8 cellular contexts compared by ENCODE assay signal in the genomic region with DNA sequence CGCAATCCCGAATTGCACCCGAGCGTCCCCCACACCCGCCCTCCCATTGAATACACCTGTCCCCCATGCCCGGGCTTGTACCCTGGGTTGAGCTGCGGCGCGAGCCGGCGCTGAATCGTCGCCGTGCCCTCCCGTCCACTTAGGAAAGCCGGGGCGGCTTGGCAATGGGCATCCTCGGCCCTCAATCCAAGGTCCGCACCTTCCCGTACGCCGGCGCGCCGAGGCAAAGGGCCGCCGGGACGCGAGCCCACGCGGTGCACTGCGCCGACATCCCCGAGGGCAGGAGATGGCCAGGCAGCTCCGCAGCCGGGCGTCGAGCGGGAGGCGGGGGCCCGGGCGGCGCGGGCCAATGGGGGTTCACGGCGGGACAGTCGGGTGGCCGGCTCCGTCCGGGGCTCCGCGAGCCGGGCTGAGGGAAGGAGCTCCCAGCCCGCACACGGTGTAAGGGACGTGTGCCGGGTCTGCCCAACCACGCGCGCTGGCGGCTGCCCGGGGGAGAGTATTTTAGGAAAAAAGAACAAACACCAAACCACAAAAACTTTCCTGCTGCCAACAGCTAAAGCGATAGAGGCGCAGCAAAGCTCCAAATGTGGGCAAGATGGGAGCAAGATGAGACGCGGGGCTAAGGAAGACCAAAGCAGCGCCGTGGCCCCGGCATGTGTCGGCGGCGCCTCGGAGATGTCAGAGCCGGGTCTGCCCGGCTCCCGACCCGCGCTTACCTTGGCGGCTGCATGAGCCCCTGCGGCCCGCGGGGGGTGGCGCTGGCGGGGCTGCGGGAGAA. TPM values are rescaled to one million over a fixed set of nuclear protein-coding genes. Genes with fewer than 3 reads are reported as not detected.
A peak's percentile ranks its signal among the peaks of the same experiment; 100 is the strongest.
DNase-seq lines count a peak whose midpoint lies in the region; ATAC-seq and TF ChIP-seq lines count a peak whose summit lies in the region.

No MANE protein-coding gene starts in this region.

- peaks cover 36% of the 10 kb centered on the region for H3K4me1 Mint-ChIP-seq in endodermal cell
- H3K4me1 Mint-ChIP-seq in naive thymus-derived CD4-positive, alpha-beta T cell: peaks cover 10 to 26% (median 16%) of the 10 kb centered on the region in 7 donors

- intact Hi-C loops in naive thymus-derived CD4-positive, alpha-beta T cell (cut with micrococcal nuclease): loop anchor here (1.0 to 10.0 kb wide), 4 partner anchors 56 to 1032 kb away; no protein-coding TSS in a partner anchor

- WGBS in endodermal cell (ENCODE audit: insufficient coverage in 1 of 2, insufficient read length in 1 of 2), 2 experiments: 0% methylated on average over 8 to 84 of the region's 85 CpGs

- no peaks in the 10 kb centered on the region for H3K9me3 Mint-ChIP-seq in endodermal cell
- H3K9me3 Mint-ChIP-seq in naive thymus-derived CD4-positive, alpha-beta T cell: no peaks in the 10 kb centered on the region

- peaks cover 10% of the 10 kb centered on the region for H3K4me1 ChIP-seq in endodermal cell (ENCODE audit: control insufficient read depth, insufficient read depth, low read length)
- H3K4me1 ChIP-seq in naive thymus-derived CD4-positive, alpha-beta T cell (ENCODE audit: control insufficient read depth in 2 of 2, insufficient read depth in 2 of 2, low read length in 2 of 2): peaks cover 0 to 4% of the 10 kb centered on the region in 2 donors

- TF ChIP-seq CTCF in endodermal cell (conservative IDR thresholded peaks at IDR 0.05): peak; percentile 5

- no peak overlapping the region for H3K27ac ChIP-seq in endodermal cell (ENCODE audit: low read depth, low read length)
- H3K27ac ChIP-seq in naive thymus-derived CD4-positive, alpha-beta T cell (ENCODE audit: low read depth, low read length): no peak overlapping the region

- peaks cover 19% of the 10 kb centered on the region for H3K36me3 Mint-ChIP-seq in endodermal cell (ENCODE audit: low read depth)
- peaks cover 0 to 5% (median 0%) of the 10 kb centered on the region in 5 donors for H3K36me3 Mint-ChIP-seq in naive thymus-derived CD4-positive, alpha-beta T cell

- H3K4me3 ChIP-seq in GM08714 (ENCODE audit: low read length) (peak overlapping the region; percentile 24; the same call in 1 of the 2 replicates), endodermal cell (ENCODE audit: low read length) (peak overlapping the region; percentile 89)
- H3K4me3 ChIP-seq in naive thymus-derived CD4-positive, alpha-beta T cell (ENCODE audit: low read length): peak overlapping the region; percentile 33

- peaks cover 40% of the 10 kb centered on the region for H3K27me3 Mint-ChIP-seq in endodermal cell (ENCODE audit: insufficient read depth)
- H3K27me3 Mint-ChIP-seq in naive thymus-derived CD4-positive, alpha-beta T cell: peaks cover 58 to 71% (median 65%) of the 10 kb centered on the region in 5 donors

- ATAC-seq in HG02623 (IDR thresholded peaks at IDR 0.05; ENCODE audit: unreplicated experiment) (peak; percentile 10), SK-N-SH treated with all-trans-retinoic acid at 6 μM for 48 hours (peak; percentile 70)
- peak; percentile 47 for ATAC-seq in naive thymus-derived CD4-positive, alpha-beta T cell

- peak overlapping the region; percentile 31 for H3K9ac ChIP-seq in endodermal cell (ENCODE audit: extremely low read depth, low read length, poor library complexity, severe bottlenecking)

- CTCF ChIA-PET in naive thymus-derived CD4-positive, alpha-beta T cell (lab: Charles Lee): interaction anchor here (1.0 to 1.3 kb wide), 3 partner anchors 9 to 59 kb away, joined by 3 to 5 read pairs (median 3); no protein-coding TSS in a partner anchor

- DNase-seq in endodermal cell: peak; percentile 82
- peak in 5 of 9 donors; percentile 3 to 38 (median 16) for DNase-seq in naive thymus-derived CD4-positive, alpha-beta T cell
- no peak for DNase-seq in Ammon's horn (ENCODE audit: low spot score)
- DNase-seq in epidermal melanocyte (ENCODE audit: insufficient read length, low spot score): no peak
- no peak for DNase-seq in UCSD-AML1 (lab: John Stamatoyannopoulos, UW; ENCODE audit: unreplicated experiment)

- POLR2A ChIA-PET in naive thymus-derived CD4-positive, alpha-beta T cell (lab: Charles Lee): interaction anchor here (0.9 kb wide), 1 partner anchor 23 kb away, joined by 3 read pairs; no protein-coding TSS in a partner anchor

- H3K9me3 ChIP-seq in endodermal cell (ENCODE audit: control insufficient read depth, low read length): no peaks in the 10 kb centered on the region
- H3K9me3 ChIP-seq in naive thymus-derived CD4-positive, alpha-beta T cell (ENCODE audit: control insufficient read depth in 2 of 3, low read length in 3 of 3): no peaks in the 10 kb centered on the region

- peaks cover 16% of the 10 kb centered on the region for H3K36me3 ChIP-seq in endodermal cell (ENCODE audit: control insufficient read depth, insufficient read depth, low read length)
- H3K36me3 ChIP-seq in naive thymus-derived CD4-positive, alpha-beta T cell (ENCODE audit: control insufficient read depth in 2 of 3, insufficient read depth in 3 of 3, low read length in 3 of 3): no peaks in the 10 kb centered on the region

- H3K27ac Mint-ChIP-seq in endodermal cell: peak overlapping the region; percentile 59
- H3K27ac Mint-ChIP-seq in naive thymus-derived CD4-positive, alpha-beta T cell: no peak overlapping the region

- peak overlapping the region; percentile 74 for H3K4me3 Mint-ChIP-seq in endodermal cell
- H3K4me3 Mint-ChIP-seq in naive thymus-derived CD4-positive, alpha-beta T cell: peak overlapping the region; percentile 75 to 94 (median 87)

- peaks cover 11% of the 10 kb centered on the region for H3K27me3 ChIP-seq in endodermal cell (ENCODE audit: control insufficient read depth, insufficient read depth, low read length, poor library complexity, severe bottlenecking)
- H3K27me3 ChIP-seq in naive thymus-derived CD4-positive, alpha-beta T cell (ENCODE audit: control insufficient read depth in 2 of 2, insufficient read depth in 2 of 2, low read length in 2 of 2): peaks cover 15 to 22% of the 10 kb centered on the region in 2 donors

TF ChIP-seq in SK-N-SH treated with all-trans-retinoic acid at 6 μM for 48 hours, 23 proteins besides CTCF, POLR2A, EP300 and RAD21 (continues in another document):
- TF ChIP-seq ESRRG (CRISPR knock-in tag; IDR thresholded peaks at IDR 0.05) (no peak), TOX (CRISPR knock-in tag; IDR thresholded peaks at IDR 0.05; ENCODE audit: borderline replicate concordance) (no peak), OSR1 (CRISPR knock-in tag; IDR thresholded peaks at IDR 0.05) (no peak), BACH2 (CRISPR knock-in tag; IDR thresholded peaks at IDR 0.05; ENCODE audit: borderline replicate concordance) (no peak), TCF4 (CRISPR knock-in tag; IDR thresholded peaks at IDR 0.05; ENCODE audit: borderline replicate concordance) (no peak), ZNF8 (CRISPR knock-in tag; IDR thresholded peaks at IDR 0.05) (no peak), RARB (CRISPR knock-in tag; IDR thresholded peaks at IDR 0.05) (no peak), GLIS3 (CRISPR knock-in tag; IDR thresholded peaks at IDR 0.05) (no peak)
- TF ChIP-seq, protein P1, sequence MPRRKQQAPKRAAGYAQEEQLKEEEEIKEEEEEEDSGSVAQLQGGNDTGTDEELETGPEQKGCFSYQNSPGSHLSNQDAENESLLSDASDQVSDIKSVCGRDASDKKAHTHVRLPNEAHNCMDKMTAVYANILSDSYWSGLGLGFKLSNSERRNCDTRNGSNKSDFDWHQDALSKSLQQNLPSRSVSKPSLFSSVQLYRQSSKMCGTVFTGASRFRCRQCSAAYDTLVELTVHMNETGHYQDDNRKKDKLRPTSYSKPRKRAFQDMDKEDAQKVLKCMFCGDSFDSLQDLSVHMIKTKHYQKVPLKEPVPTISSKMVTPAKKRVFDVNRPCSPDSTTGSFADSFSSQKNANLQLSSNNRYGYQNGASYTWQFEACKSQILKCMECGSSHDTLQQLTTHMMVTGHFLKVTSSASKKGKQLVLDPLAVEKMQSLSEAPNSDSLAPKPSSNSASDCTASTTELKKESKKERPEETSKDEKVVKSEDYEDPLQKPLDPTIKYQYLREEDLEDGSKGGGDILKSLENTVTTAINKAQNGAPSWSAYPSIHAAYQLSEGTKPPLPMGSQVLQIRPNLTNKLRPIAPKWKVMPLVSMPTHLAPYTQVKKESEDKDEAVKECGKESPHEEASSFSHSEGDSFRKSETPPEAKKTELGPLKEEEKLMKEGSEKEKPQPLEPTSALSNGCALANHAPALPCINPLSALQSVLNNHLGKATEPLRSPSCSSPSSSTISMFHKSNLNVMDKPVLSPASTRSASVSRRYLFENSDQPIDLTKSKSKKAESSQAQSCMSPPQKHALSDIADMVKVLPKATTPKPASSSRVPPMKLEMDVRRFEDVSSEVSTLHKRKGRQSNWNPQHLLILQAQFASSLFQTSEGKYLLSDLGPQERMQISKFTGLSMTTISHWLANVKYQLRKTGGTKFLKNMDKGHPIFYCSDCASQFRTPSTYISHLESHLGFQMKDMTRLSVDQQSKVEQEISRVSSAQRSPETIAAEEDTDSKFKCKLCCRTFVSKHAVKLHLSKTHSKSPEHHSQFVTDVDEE (CRISPR knock-in tag; IDR thresholded peaks at IDR 0.05): no peak
- TF ChIP-seq, protein P2, sequence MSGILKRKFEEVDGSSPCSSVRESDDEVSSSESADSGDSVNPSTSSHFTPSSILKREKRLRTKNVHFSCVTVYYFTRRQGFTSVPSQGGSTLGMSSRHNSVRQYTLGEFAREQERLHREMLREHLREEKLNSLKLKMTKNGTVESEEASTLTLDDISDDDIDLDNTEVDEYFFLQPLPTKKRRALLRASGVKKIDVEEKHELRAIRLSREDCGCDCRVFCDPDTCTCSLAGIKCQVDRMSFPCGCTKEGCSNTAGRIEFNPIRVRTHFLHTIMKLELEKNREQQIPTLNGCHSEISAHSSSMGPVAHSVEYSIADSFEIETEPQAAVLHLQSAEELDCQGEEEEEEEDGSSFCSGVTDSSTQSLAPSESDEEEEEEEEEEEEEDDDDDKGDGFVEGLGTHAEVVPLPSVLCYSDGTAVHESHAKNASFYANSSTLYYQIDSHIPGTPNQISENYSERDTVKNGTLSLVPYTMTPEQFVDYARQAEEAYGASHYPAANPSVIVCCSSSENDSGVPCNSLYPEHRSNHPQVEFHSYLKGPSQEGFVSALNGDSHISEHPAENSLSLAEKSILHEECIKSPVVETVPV (CRISPR knock-in tag; IDR thresholded peaks at IDR 0.05): no peak

RNA-seq across cellular contexts. Expression of a gene that starts 0.6 kb away (rescaled TPM):
- total RNA-seq in endodermal cell: 10 to 100 TPM; 37.7 to 67.1 TPM
- polyA plus RNA-seq in endodermal cell (2013, experiment 1 of 2): 64.3 TPM
- polyA plus RNA-seq in endodermal cell (2013, experiment 2 of 2): 48.1 TPM
- total RNA-seq in naive thymus-derived CD4-positive, alpha-beta T cell: 1 to 10 TPM in 1 of 5 experiments, not detected in 4; 1.1 TPM
- not detected for polyA plus RNA-seq in naive thymus-derived CD4-positive, alpha-beta T cell

Comparison
In these comparisons a context has a peak if more than half of its experiments do, and no peak if none do; other contexts are left out.
1. H3K4me3 ChIP-seq: peak in every context shown above with its lines; median percentile 89 in endodermal cell; 33 in naive thymus-derived CD4-positive, alpha-beta T cell; 24 in GM08714.
2. ATAC-seq: peak in every context shown above with its lines; median percentile 70 in SK-N-SH treated with all-trans-retinoic acid at 6 μM for 48 hours; 47 in naive thymus-derived CD4-positive, alpha-beta T cell; 10 in HG02623.
3. DNase-seq: peak in endodermal cell (single experiment) and naive thymus-derived CD4-positive, alpha-beta T cell (5 of 9); none in Ammon's horn (single experiment), epidermal melanocyte (single experiment) and UCSD-AML1 (single experiment).
4. RNA of a gene that starts 0.6 kb away (total RNA-seq): 37.7 to 67.1 TPM in endodermal cell; 1.1 TPM in naive thymus-derived CD4-positive, alpha-beta T cell; every median in the first group is over 10 times any median in the second.